In genomic region chr20:38748097-38748862, GRCh38 we compare ENCODE assay signal across 8 cellular contexts. TPM values are rescaled to one million over a fixed set of nuclear protein-coding genes. Genes with fewer than 3 reads are reported as not detected.
DNase-seq lines count a peak whose midpoint lies in the region; ATAC-seq, FAIRE-seq and TF ChIP-seq lines count a peak whose summit lies in the region.

TSS of gene ACTR5 (plus strand) at chr20:38748460. CDS start at chr20:38748479, 19 bp downstream.

- H3K27ac ChIP-seq in SJSA1 (0 out of 2 replicates have a peak within 1 kb of the TSS, but pooled peaks have one; percentile 2), neutrophil (peak within 1 kb of the TSS; percentile 89), subcutaneous abdominal adipose tissue (ENCODE audit: low read depth, low read length) (peak within 1 kb of the TSS; percentile 77)

- H3K9me3 ChIP-seq in SJSA1 (replicated peaks): no peaks in the 10 kb centered on the region
- H3K9me3 ChIP-seq in neutrophil: no peaks in the 10 kb centered on the region
- H3K9me3 ChIP-seq in subcutaneous abdominal adipose tissue (ENCODE audit: control insufficient read depth in 5 of 5, low read length in 5 of 5): no peaks in the 10 kb centered on the region

- peaks cover 10% of the 10 kb centered on the region for H3K4me1 ChIP-seq in SJSA1 (replicated peaks)
- peaks cover 16 to 19% of the 10 kb centered on the region in 2 experiments for H3K4me1 ChIP-seq in neutrophil (ENCODE audit: control insufficient read depth in 1 of 2, insufficient read depth in 1 of 2, low read depth in 1 of 2, low read length in 1 of 2)
- H3K4me1 ChIP-seq in subcutaneous abdominal adipose tissue (ENCODE audit: control insufficient read depth in 5 of 5, insufficient read depth in 5 of 5, low read length in 5 of 5): peaks cover 4 to 19% (median 17%) of the 10 kb centered on the region in 5 donors

- peak within 1 kb of the TSS in 4 of 5 donors; percentile 80 to 90 (median 86) for H3K9ac ChIP-seq in subcutaneous abdominal adipose tissue (ENCODE audit: low read length in 5 of 5)

- H3K4me3 ChIP-seq in GM06990 (replicated peaks; ENCODE audit: low read depth, low read length) (peak within 1 kb of the TSS; percentile 92), SJSA1 (peak within 1 kb of the TSS; percentile 92), neutrophil (ENCODE audit: low read depth in 1 of 2, low read length in 1 of 2) (peak within 1 kb of the TSS; percentile 90 to 92), subcutaneous abdominal adipose tissue (ENCODE audit: low read depth in 1 of 5, low read length in 5 of 5) (peak within 1 kb of the TSS; percentile 86 to 95 (median 89))

- peaks cover 3% of the 10 kb centered on the region for H3K36me3 ChIP-seq in GM06990 (ENCODE audit: control insufficient read depth, insufficient read depth, low read length)
- H3K36me3 ChIP-seq in SJSA1: peaks cover 20% of the 10 kb centered on the region
- no peaks in the 10 kb centered on the region for H3K36me3 ChIP-seq in neutrophil
- peaks cover 5 to 15% (median 8%) of the 10 kb centered on the region in 5 donors for H3K36me3 ChIP-seq in subcutaneous abdominal adipose tissue (ENCODE audit: control insufficient read depth in 5 of 5, insufficient read depth in 5 of 5, low read length in 5 of 5)

- FAIRE-seq in frontal cortex (lab: Jason Lieb, UNC): no peak

- no peak for TF ChIP-seq CTCF in GM06990 (IDR thresholded peaks at IDR 0.05; ENCODE audit: insufficient read depth, low read length, poor library complexity, severe bottlenecking)
- peak; percentile 38 for TF ChIP-seq CTCF in neutrophil (IDR thresholded peaks at IDR 0.05)

- H3K27me3 ChIP-seq in GM06990 (replicated peaks; ENCODE audit: control insufficient read depth, insufficient read depth, low read length) (no peaks in the 10 kb centered on the region), SJSA1 (replicated peaks) (no peaks in the 10 kb centered on the region; the same call in 1 of the 2 replicates), neutrophil (peaks cover 42% of the 10 kb centered on the region), subcutaneous abdominal adipose tissue (ENCODE audit: control insufficient read depth in 5 of 5, insufficient read depth in 4 of 5, low read length in 5 of 5) (peaks cover 0 to 4% (median 0%) of the 10 kb centered on the region in 5 donors)

- peak; percentile 94 for DNase-seq in GM06990 (ENCODE audit: extremely low read depth, insufficient read length)
- DNase-seq in NAMALWA (ENCODE audit: low spot score): peak; percentile 93
- peak; percentile 94 to 96 for DNase-seq in SJSA1 (ENCODE audit: low read depth in 1 of 2, low spot score in 2 of 2)
- peak; percentile 98 for DNase-seq in activated naive CD4-positive, alpha-beta T cell treated with Interleukin-2 at 50 U/mL for 16 hours
- peak; percentile 95 to 97 for DNase-seq in frontal cortex (ENCODE audit: low spot score in 2 of 2)

- ATAC-seq in HG02571 (IDR thresholded peaks at IDR 0.05; ENCODE audit: unreplicated experiment): peak; percentile 81

RNA-seq across cellular contexts. Expression of gene ACTR5, which starts in this region (rescaled TPM):
- total RNA-seq in SJSA1 (2014; rRNA removed; shearing (Covaris generic)): 6.9 and 9.7 TPM in 2 replicates
- total RNA-seq in frontal cortex: 9.8 TPM

Comparison
In these comparisons a context has a peak if more than half of its experiments do, and no peak if none do; other contexts are left out.
1. Peak in every context shown above with its lines: DNase-seq, ATAC-seq, H3K4me3 ChIP-seq and H3K27ac ChIP-seq.
2. H3K27ac ChIP-seq: peak in every context shown above with its lines; median percentile 89 in neutrophil; 77 in subcutaneous abdominal adipose tissue; 2 in SJSA1.